ENCODE assay signal across 1 cellular context in the genomic region with DNA sequence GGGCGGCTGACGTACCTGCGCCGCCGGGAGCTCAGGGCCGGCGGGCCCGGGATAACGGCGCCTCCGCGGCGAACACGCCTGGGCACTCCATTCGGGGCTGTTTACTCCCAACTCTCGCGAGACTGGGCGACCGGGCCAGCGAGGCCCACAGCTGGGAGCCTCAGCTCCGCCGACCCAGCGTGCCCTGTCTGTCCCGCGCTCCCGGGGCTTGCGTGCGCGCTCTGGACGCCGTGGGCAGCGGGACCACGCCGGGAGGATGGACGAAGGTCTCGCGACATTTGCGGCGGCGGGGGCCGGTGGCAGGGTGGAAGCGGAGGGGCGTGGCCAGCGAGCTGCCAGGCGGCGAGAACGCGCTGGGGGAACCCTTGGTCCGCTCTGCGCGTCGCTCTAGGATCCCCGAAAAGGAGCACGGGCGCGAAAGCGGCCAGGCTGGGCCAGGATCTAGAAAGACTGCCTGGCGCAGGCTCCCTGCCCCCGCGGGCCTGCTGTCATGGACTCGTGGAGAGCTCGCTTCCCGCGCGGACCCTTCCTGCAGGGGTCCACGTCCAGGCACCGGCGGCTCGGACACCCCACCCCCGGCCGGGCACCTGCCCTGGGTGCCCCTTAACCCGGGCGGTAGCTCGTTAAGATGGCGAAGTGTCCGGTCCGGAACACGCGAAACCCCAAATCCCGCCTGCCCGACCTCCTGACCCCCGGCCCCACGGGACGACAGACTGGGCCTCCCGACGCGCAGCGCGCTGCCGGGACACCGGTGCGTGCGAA.
TF ChIP-seq lines count a peak whose summit lies in the region.

Gene MBTPS1 (minus strand): TSS at position 223 of the 762 bp plus-strand sequence. CDS start 15,159 bp downstream, outside the sequence.

TF ChIP-seq in HEK293, 187 proteins besides CTCF, POLR2A, EP300 and RAD21 (continued from another document and continues in another):
- TF ChIP-seq ZNF398 (tag by site-specific recombination; IDR thresholded peaks at IDR 0.05) = peak; percentile 78
- TF ChIP-seq, protein P1, sequence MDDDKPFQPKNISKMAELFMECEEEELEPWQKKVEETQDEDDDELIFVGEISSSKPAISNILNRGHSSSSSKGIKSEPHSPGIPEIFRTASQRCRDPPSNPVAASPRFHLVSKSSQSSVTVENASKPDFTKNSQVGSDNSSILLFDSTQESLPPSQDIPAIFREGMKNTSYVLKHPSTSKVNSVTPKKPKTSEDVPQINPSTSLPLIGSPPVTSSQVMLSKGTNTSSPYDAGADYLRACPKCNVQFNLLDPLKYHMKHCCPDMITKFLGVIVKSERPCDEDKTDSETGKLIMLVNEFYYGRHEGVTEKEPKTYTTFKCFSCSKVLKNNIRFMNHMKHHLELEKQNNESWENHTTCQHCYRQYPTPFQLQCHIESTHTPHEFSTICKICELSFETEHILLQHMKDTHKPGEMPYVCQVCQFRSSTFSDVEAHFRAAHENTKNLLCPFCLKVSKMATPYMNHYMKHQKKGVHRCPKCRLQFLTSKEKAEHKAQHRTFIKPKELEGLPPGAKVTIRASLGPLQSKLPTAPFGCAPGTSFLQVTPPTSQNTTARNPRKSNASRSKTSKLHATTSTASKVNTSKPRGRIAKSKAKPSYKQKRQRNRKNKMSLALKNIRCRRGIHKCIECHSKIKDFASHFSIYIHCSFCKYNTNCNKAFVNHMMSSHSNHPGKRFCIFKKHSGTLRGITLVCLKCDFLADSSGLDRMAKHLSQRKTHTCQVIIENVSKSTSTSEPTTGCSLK (tag by site-specific recombination; IDR thresholded peaks at IDR 0.05) = no peak
- TF ChIP-seq ZNF585B (tag by site-specific recombination; IDR thresholded peaks at IDR 0.05) = no peak
- no peak for TF ChIP-seq ZNF433 (tag by site-specific recombination; IDR thresholded peaks at IDR 0.05; ENCODE audit: low read depth)
- TF ChIP-seq ZNF521 (tag by site-specific recombination; IDR thresholded peaks at IDR 0.05) = no peak
- peak; percentile 30; the same call in 1 of the 2 replicates for TF ChIP-seq ZNF629 (tag by site-specific recombination; IDR thresholded peaks at IDR 0.05)
- TF ChIP-seq ZNF785 (tag by site-specific recombination; IDR thresholded peaks at IDR 0.05) = peak; percentile 48; the same call in 1 of the 2 replicates
- peak; percentile 38 for TF ChIP-seq YY2 (tag by site-specific recombination; IDR thresholded peaks at IDR 0.05)
- TF ChIP-seq ZNF513 (tag by site-specific recombination; IDR thresholded peaks at IDR 0.05) = no peak
- no peak for TF ChIP-seq ZNF223 (tag by site-specific recombination; IDR thresholded peaks at IDR 0.05)
- no peak for TF ChIP-seq ZNF140 (tag by site-specific recombination; IDR thresholded peaks at IDR 0.05)
- TF ChIP-seq ZBTB11 (tag by site-specific recombination; conservative IDR thresholded peaks at IDR 0.05; ENCODE audit: low read depth) = peak; percentile 39; the same call in 1 of the 2 replicates
- 0 out of 2 replicates have a peak, but pooled peaks have one; percentile 45 for TF ChIP-seq ZNF843 (tag by site-specific recombination; IDR thresholded peaks at IDR 0.05)
- peak; percentile 32 for TF ChIP-seq GLIS1 (tag by site-specific recombination; IDR thresholded peaks at IDR 0.05)
- no peak for TF ChIP-seq ZNF548 (tag by site-specific recombination; IDR thresholded peaks at IDR 0.05)
- peak; percentile 36; the same call in 1 of the 2 replicates for TF ChIP-seq ZNF580 (tag by site-specific recombination; IDR thresholded peaks at IDR 0.05)
- no peak for TF ChIP-seq ZNF350 (tag by site-specific recombination; IDR thresholded peaks at IDR 0.05)
- TF ChIP-seq ZNF626 (tag by site-specific recombination; IDR thresholded peaks at IDR 0.05) = no peak
- TF ChIP-seq ZNF362 (tag by site-specific recombination; IDR thresholded peaks at IDR 0.05) = no peak
- TF ChIP-seq ZNF654 (tag by site-specific recombination; IDR thresholded peaks at IDR 0.05; ENCODE audit: low read depth) = no peak
- no peak for TF ChIP-seq ZNF211 (tag by site-specific recombination; IDR thresholded peaks at IDR 0.05; ENCODE audit: low read depth)
- TF ChIP-seq, protein P2, sequence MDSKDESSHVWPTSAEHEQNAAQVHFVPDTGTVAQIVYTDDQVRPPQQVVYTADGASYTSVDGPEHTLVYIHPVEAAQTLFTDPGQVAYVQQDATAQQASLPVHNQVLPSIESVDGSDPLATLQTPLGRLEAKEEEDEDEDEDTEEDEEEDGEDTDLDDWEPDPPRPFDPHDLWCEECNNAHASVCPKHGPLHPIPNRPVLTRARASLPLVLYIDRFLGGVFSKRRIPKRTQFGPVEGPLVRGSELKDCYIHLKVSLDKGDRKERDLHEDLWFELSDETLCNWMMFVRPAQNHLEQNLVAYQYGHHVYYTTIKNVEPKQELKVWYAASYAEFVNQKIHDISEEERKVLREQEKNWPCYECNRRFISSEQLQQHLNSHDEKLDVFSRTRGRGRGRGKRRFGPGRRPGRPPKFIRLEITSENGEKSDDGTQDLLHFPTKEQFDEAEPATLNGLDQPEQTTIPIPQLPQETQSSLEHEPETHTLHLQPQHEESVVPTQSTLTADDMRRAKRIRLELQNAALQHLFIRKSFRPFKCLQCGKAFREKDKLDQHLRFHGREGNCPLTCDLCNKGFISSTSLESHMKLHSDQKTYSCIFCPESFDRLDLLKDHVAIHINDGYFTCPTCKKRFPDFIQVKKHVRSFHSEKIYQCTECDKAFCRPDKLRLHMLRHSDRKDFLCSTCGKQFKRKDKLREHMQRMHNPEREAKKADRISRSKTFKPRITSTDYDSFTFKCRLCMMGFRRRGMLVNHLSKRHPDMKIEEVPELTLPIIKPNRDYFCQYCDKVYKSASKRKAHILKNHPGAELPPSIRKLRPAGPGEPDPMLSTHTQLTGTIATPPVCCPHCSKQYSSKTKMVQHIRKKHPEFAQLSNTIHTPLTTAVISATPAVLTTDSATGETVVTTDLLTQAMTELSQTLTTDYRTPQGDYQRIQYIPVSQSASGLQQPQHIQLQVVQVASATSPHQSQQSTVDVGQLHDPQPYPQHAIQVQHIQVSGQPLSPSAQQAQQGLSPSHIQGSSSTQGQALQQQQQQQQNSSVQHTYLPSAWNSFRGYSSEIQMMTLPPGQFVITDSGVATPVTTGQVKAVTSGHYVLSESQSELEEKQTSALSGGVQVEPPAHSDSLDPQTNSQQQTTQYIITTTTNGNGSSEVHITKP (tag by site-specific recombination; IDR thresholded peaks at IDR 0.05) = peak; percentile 93
- TF ChIP-seq ZNF239 (tag by site-specific recombination; IDR thresholded peaks at IDR 0.05) = no peak
- TF ChIP-seq SP2 (tag by site-specific recombination; IDR thresholded peaks at IDR 0.05) = peak; percentile 40
- TF ChIP-seq ZBTB17 (tag by site-specific recombination; IDR thresholded peaks at IDR 0.05) = peak; percentile 82
- TF ChIP-seq ZNF302 (tag by site-specific recombination; IDR thresholded peaks at IDR 0.05; ENCODE audit: low read depth) = no peak
- TF ChIP-seq, protein P3, sequence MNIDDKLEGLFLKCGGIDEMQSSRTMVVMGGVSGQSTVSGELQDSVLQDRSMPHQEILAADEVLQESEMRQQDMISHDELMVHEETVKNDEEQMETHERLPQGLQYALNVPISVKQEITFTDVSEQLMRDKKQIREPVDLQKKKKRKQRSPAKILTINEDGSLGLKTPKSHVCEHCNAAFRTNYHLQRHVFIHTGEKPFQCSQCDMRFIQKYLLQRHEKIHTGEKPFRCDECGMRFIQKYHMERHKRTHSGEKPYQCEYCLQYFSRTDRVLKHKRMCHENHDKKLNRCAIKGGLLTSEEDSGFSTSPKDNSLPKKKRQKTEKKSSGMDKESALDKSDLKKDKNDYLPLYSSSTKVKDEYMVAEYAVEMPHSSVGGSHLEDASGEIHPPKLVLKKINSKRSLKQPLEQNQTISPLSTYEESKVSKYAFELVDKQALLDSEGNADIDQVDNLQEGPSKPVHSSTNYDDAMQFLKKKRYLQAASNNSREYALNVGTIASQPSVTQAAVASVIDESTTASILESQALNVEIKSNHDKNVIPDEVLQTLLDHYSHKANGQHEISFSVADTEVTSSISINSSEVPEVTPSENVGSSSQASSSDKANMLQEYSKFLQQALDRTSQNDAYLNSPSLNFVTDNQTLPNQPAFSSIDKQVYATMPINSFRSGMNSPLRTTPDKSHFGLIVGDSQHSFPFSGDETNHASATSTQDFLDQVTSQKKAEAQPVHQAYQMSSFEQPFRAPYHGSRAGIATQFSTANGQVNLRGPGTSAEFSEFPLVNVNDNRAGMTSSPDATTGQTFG (tag by site-specific recombination; IDR thresholded peaks at IDR 0.05; ENCODE audit: borderline replicate concordance) = no peak
- TF ChIP-seq EGR2 (tag by site-specific recombination; IDR thresholded peaks at IDR 0.05; ENCODE audit: low read depth) = peak; percentile 55
- no peak for TF ChIP-seq ZNF473 (tag by site-specific recombination; IDR thresholded peaks at IDR 0.05)
- TF ChIP-seq SALL2 (tag by site-specific recombination; IDR thresholded peaks at IDR 0.05; ENCODE audit: borderline replicate concordance) = no peak
- peak; percentile 32; the same call in 1 of the 2 replicates for TF ChIP-seq PRDM4 (tag by site-specific recombination; IDR thresholded peaks at IDR 0.05)
- TF ChIP-seq ZNF394 (tag by site-specific recombination; IDR thresholded peaks at IDR 0.05; ENCODE audit: borderline replicate concordance) = no peak
- no peak for TF ChIP-seq ZNF624 (tag by site-specific recombination; IDR thresholded peaks at IDR 0.05)
- TF ChIP-seq GLIS2 (tag by site-specific recombination; IDR thresholded peaks at IDR 0.05) = peak; percentile 90
- peak; percentile 15; the same call in 1 of the 2 replicates for TF ChIP-seq WT1 (tag by site-specific recombination; IDR thresholded peaks at IDR 0.05)
- no peak for TF ChIP-seq RBAK (tag by site-specific recombination; IDR thresholded peaks at IDR 0.05)
